In genomic region chr2:42787788-42788477, GRCh38 we compare ENCODE assay signal across 1 cellular context.
TF ChIP-seq lines count a peak whose summit lies in the region.

No MANE protein-coding gene starts in this region.

TF ChIP-seq in GM23338, 12 proteins besides CTCF, POLR2A, EP300 and RAD21 (continued from another document):
- TF ChIP-seq ETS1 (IDR thresholded peaks at IDR 0.05) (no peak), EZH2 (IDR thresholded peaks at IDR 0.05; ENCODE audit: low read depth, unreplicated experiment) (no peak), ZNF114 (CRISPR knock-in tag; IDR thresholded peaks at IDR 0.05) (no peak), EZH2phosphoT487 (IDR thresholded peaks at IDR 0.05; ENCODE audit: unreplicated experiment) (no peak), ZNF462 (CRISPR knock-in tag; IDR thresholded peaks at IDR 0.05) (no peak), NANOG (IDR thresholded peaks at IDR 0.05; ENCODE audit: borderline replicate concordance) (no peak), ZNF331 (CRISPR knock-in tag; IDR thresholded peaks at IDR 0.05; ENCODE audit: low read depth) (no peak), POLR2AphosphoS5 (IDR thresholded peaks at IDR 0.05; ENCODE audit: low read depth) (no peak), REST (IDR thresholded peaks at IDR 0.05; ENCODE audit: unreplicated experiment) (no peak)
